1 cellular context compared by ENCODE assay signal in the genomic region with DNA sequence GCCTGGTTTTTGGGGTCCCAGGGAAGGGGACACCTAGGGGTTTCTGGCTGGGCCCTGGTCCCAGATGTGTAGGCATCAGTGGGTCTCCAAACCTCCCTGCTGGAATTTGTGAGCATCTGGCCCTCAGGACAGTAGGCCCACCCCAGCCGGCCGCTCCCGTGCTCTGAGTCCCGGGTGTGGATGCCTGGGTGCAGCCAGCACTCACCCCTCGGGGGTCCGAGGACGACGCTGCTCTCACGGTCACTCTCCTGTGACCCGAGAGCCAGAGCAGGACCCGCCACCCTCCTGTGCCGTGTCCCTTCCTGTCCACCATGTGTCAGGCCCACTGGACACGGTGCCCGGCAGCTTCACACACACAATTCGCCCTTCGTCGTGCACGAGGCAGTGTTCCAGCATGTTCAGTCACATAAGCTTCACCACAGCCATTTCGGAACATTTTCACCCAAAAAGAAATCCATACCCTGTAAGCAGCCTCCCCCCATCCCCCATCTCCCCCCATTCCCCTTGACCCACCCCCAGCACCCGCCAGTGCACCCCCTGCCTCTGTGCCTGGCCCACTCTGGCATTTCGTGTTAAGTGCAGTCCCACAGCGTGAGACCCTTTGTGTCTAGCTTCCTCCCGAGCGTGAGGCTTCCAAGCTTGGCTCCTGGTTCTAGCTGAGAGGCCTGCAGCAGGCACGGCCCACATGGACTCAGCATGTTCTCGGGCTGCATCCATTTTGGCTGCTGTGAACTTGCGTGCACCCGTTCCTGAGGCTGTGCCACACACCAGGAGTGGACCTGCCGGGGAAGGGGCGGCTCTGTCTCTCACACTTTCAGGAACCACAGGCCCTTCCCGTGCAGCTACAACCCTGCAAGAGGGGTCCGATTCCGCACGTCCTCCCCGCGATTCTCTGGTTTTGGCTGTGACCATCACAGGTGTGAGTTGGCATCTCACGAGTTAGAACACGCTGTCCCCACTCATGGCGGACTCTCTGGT.
TF ChIP-seq lines count a peak whose summit lies in the region.

No MANE protein-coding gene starts in this region.

TF ChIP-seq in A549, 52 proteins besides CTCF, POLR2A, EP300 and RAD21:
- no peak for TF ChIP-seq KDM5A (IDR thresholded peaks at IDR 0.05)
- TF ChIP-seq RARB (CRISPR knock-in tag; IDR thresholded peaks at IDR 0.05) = no peak
- no peak for TF ChIP-seq MAFK (IDR thresholded peaks at IDR 0.05; ENCODE audit: partially characterized antibody)
- no peak for TF ChIP-seq RNF2 (IDR thresholded peaks at IDR 0.05; ENCODE audit: borderline replicate concordance, low read depth)
- TF ChIP-seq CHD4 (IDR thresholded peaks at IDR 0.05; ENCODE audit: borderline replicate concordance) = no peak
- no peak for TF ChIP-seq GATA3 (IDR thresholded peaks at IDR 0.05; ENCODE audit: borderline replicate concordance)
- TF ChIP-seq E2F6 (IDR thresholded peaks at IDR 0.05; ENCODE audit: borderline replicate concordance, low read depth) = no peak
- TF ChIP-seq, protein P1, sequence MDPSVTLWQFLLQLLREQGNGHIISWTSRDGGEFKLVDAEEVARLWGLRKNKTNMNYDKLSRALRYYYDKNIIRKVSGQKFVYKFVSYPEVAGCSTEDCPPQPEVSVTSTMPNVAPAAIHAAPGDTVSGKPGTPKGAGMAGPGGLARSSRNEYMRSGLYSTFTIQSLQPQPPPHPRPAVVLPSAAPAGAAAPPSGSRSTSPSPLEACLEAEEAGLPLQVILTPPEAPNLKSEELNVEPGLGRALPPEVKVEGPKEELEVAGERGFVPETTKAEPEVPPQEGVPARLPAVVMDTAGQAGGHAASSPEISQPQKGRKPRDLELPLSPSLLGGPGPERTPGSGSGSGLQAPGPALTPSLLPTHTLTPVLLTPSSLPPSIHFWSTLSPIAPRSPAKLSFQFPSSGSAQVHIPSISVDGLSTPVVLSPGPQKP (IDR thresholded peaks at IDR 0.05; ENCODE audit: low read depth, low read length) = no peak
- TF ChIP-seq FOSL2 (IDR thresholded peaks at IDR 0.05) = no peak
- TF ChIP-seq FOSL2 (CRISPR knock-in tag; IDR thresholded peaks at IDR 0.05) = no peak
- TF ChIP-seq EHF (CRISPR knock-in tag; IDR thresholded peaks at IDR 0.05) = no peak
- no peak for TF ChIP-seq CBX2 (IDR thresholded peaks at IDR 0.05; ENCODE audit: borderline replicate concordance, low read depth)
- TF ChIP-seq, protein P2, sequence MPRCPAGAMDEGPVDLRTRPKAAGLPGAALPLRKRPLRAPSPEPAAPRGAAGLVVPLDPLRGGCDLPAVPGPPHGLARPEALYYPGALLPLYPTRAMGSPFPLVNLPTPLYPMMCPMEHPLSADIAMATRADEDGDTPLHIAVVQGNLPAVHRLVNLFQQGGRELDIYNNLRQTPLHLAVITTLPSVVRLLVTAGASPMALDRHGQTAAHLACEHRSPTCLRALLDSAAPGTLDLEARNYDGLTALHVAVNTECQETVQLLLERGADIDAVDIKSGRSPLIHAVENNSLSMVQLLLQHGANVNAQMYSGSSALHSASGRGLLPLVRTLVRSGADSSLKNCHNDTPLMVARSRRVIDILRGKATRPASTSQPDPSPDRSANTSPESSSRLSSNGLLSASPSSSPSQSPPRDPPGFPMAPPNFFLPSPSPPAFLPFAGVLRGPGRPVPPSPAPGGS (IDR thresholded peaks at IDR 0.05) = no peak
- no peak for TF ChIP-seq JUNB (IDR thresholded peaks at IDR 0.05)
- TF ChIP-seq HOXB13 (CRISPR knock-in tag; IDR thresholded peaks at IDR 0.05; ENCODE audit: low read depth) = no peak
- TF ChIP-seq, protein P3, sequence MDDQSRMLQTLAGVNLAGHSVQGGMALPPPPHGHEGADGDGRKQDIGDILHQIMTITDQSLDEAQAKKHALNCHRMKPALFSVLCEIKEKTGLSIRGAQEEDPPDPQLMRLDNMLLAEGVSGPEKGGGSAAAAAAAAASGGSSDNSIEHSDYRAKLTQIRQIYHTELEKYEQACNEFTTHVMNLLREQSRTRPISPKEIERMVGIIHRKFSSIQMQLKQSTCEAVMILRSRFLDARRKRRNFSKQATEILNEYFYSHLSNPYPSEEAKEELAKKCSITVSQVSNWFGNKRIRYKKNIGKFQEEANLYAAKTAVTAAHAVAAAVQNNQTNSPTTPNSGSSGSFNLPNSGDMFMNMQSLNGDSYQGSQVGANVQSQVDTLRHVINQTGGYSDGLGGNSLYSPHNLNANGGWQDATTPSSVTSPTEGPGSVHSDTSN (IDR thresholded peaks at IDR 0.05) = no peak
- no peak for TF ChIP-seq POLR2AphosphoS2 (conservative IDR thresholded peaks at IDR 0.05; ENCODE audit: low read length)
- TF ChIP-seq NR3C1 (IDR thresholded peaks at IDR 0.05) = no peak
- TF ChIP-seq MYC (IDR thresholded peaks at IDR 0.05; ENCODE audit: borderline replicate concordance, low read length) = no peak
- TF ChIP-seq HOXA7 (CRISPR knock-in tag; IDR thresholded peaks at IDR 0.05) = no peak
TF ChIP-seq in A549: peak in this region for 0.
